Comparison of ENCODE assay signal across 1 cellular context in genomic region chr17:69047368-69048263, GRCh38.
TF ChIP-seq lines count a peak whose summit lies in the region.

No MANE protein-coding gene starts in this region.

TF ChIP-seq in HepG2, 621 proteins besides CTCF, POLR2A, EP300 and RAD21 (continued from another document and continues in another):
- TF ChIP-seq EED (CRISPR knock-in tag; IDR thresholded peaks at IDR 0.05) (no peak), RAD51 (IDR thresholded peaks at IDR 0.05; ENCODE audit: borderline replicate concordance) (no peak), NCOA2 (CRISPR knock-in tag; IDR thresholded peaks at IDR 0.05) (peak; percentile 100), ZNF570 (CRISPR knock-in tag; IDR thresholded peaks at IDR 0.05; ENCODE audit: borderline replicate concordance) (no peak), SAFB2 (CRISPR knock-in tag; IDR thresholded peaks at IDR 0.05; ENCODE audit: borderline replicate concordance, low read depth) (no peak; the same call in 1 of the 2 replicates), ZBTB26 (CRISPR knock-in tag; IDR thresholded peaks at IDR 0.05; ENCODE audit: borderline replicate concordance) (no peak; the same call in 1 of the 2 replicates), DR1 (CRISPR knock-in tag; IDR thresholded peaks at IDR 0.05) (no peak; the same call in 1 of the 2 replicates), SMARCC2 (IDR thresholded peaks at IDR 0.05) (no peak), ETV5 (CRISPR knock-in tag; IDR thresholded peaks at IDR 0.05; ENCODE audit: borderline replicate concordance) (peak; percentile 98), USF2 (IDR thresholded peaks at IDR 0.05; ENCODE audit: low read depth, low read length) (no peak), USF2 (CRISPR knock-in tag; IDR thresholded peaks at IDR 0.05; ENCODE audit: borderline replicate concordance) (no peak; the same call in 1 of the 2 replicates), ATF7-NPFF (CRISPR knock-in tag; IDR thresholded peaks at IDR 0.05; ENCODE audit: low read depth) (no peak), ATAD3A (CRISPR knock-in tag; IDR thresholded peaks at IDR 0.05) (no peak), ZNF451 (CRISPR knock-in tag; IDR thresholded peaks at IDR 0.05) (no peak), HMG20B (CRISPR knock-in tag; conservative IDR thresholded peaks at IDR 0.05) (peak; percentile 59; the same call in 1 of the 2 replicates), GATAD1 (CRISPR knock-in tag; IDR thresholded peaks at IDR 0.05) (peak; percentile 64; the same call in 1 of the 2 replicates), ZNF343 (CRISPR knock-in tag; IDR thresholded peaks at IDR 0.05) (no peak), THAP11 (CRISPR knock-in tag; IDR thresholded peaks at IDR 0.05) (peak; percentile 79), KLF16 (CRISPR knock-in tag; IDR thresholded peaks at IDR 0.05) (peak in 1 of 2 experiments; percentile 96; a peak in 2 of 4 replicates), HOXA3 (CRISPR knock-in tag; IDR thresholded peaks at IDR 0.05) (peak; percentile 87), ZNF276 (CRISPR knock-in tag; IDR thresholded peaks at IDR 0.05; ENCODE audit: low read depth) (no peak), ZBTB37 (CRISPR knock-in tag; IDR thresholded peaks at IDR 0.05) (0 out of 2 replicates have a peak, but pooled peaks have one; percentile 67), ZNF709 (CRISPR knock-in tag; IDR thresholded peaks at IDR 0.05) (peak; percentile 68), ZNF839 (CRISPR knock-in tag; IDR thresholded peaks at IDR 0.05; ENCODE audit: borderline replicate concordance) (no peak), ZIK1 (CRISPR knock-in tag; IDR thresholded peaks at IDR 0.05; ENCODE audit: borderline replicate concordance, low read depth) (no peak), ZNF761 (CRISPR knock-in tag; conservative IDR thresholded peaks at IDR 0.05) (peak; percentile 64; the same call in 1 of the 2 replicates), MTERF4 (CRISPR knock-in tag; IDR thresholded peaks at IDR 0.05) (0 out of 2 replicates have a peak, but pooled peaks have one; percentile 55), FOXP1 (IDR thresholded peaks at IDR 0.05) (no peak), FOXP1 (CRISPR knock-in tag; IDR thresholded peaks at IDR 0.05) (peak; percentile 93), ZNF333 (CRISPR knock-in tag; IDR thresholded peaks at IDR 0.05; ENCODE audit: borderline replicate concordance) (no peak), ZC3H4 (CRISPR knock-in tag; IDR thresholded peaks at IDR 0.05; ENCODE audit: borderline replicate concordance) (peak; percentile 86), GATA4 (IDR thresholded peaks at IDR 0.05; ENCODE audit: borderline replicate concordance, low read depth) (peak; percentile 99), BHLHE40 (IDR thresholded peaks at IDR 0.05; ENCODE audit: low read length) (no peak), PTBP1 (IDR thresholded peaks at IDR 0.05; ENCODE audit: low read depth, low read length, poor library complexity, severe bottlenecking) (no peak), TAF1 (CRISPR knock-in tag; IDR thresholded peaks at IDR 0.05) (peak; percentile 29; the same call in 1 of the 2 replicates), SIN3B (IDR thresholded peaks at IDR 0.05; ENCODE audit: low read length) (no peak), LBX2 (CRISPR knock-in tag; IDR thresholded peaks at IDR 0.05; ENCODE audit: borderline replicate concordance) (no peak), SMYD3 (CRISPR knock-in tag; IDR thresholded peaks at IDR 0.05) (peak; percentile 78; the same call in 1 of the 2 replicates), NR0B2 (CRISPR knock-in tag; IDR thresholded peaks at IDR 0.05) (no peak), ZNF143 (CRISPR knock-in tag; IDR thresholded peaks at IDR 0.05) (no peak), JARID2 (CRISPR knock-in tag; IDR thresholded peaks at IDR 0.05; ENCODE audit: insufficient replicate concordance) (no peak), ZNF576 (CRISPR knock-in tag; IDR thresholded peaks at IDR 0.05) (no peak), NCOR1 (IDR thresholded peaks at IDR 0.05; ENCODE audit: borderline replicate concordance, low read length) (peak; percentile 89), MXD4 (CRISPR knock-in tag; IDR thresholded peaks at IDR 0.05) (peak; percentile 73), MED8 (CRISPR knock-in tag; IDR thresholded peaks at IDR 0.05; ENCODE audit: insufficient replicate concordance) (peak; percentile 99), ZNF430 (CRISPR knock-in tag; IDR thresholded peaks at IDR 0.05) (no peak; the same call in 1 of the 2 replicates), NRL (CRISPR knock-in tag; IDR thresholded peaks at IDR 0.05; ENCODE audit: borderline replicate concordance) (no peak), NR1H2 (CRISPR knock-in tag; IDR thresholded peaks at IDR 0.05; ENCODE audit: borderline replicate concordance, low read depth) (no peak)
- TF ChIP-seq, protein P1, sequence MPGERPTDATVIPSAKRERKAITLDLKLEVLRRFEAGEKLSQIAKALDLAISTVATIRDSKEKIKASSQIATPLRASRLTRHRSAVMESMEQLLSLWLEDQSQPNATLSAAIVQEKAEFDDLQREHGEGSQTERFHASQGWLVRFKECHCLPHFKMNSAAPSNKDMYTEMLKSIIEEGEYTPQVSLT (CRISPR knock-in tag; IDR thresholded peaks at IDR 0.05; ENCODE audit: borderline replicate concordance, low read depth): peak; percentile 54; the same call in 1 of the 2 replicates
- TF ChIP-seq, protein P2, sequence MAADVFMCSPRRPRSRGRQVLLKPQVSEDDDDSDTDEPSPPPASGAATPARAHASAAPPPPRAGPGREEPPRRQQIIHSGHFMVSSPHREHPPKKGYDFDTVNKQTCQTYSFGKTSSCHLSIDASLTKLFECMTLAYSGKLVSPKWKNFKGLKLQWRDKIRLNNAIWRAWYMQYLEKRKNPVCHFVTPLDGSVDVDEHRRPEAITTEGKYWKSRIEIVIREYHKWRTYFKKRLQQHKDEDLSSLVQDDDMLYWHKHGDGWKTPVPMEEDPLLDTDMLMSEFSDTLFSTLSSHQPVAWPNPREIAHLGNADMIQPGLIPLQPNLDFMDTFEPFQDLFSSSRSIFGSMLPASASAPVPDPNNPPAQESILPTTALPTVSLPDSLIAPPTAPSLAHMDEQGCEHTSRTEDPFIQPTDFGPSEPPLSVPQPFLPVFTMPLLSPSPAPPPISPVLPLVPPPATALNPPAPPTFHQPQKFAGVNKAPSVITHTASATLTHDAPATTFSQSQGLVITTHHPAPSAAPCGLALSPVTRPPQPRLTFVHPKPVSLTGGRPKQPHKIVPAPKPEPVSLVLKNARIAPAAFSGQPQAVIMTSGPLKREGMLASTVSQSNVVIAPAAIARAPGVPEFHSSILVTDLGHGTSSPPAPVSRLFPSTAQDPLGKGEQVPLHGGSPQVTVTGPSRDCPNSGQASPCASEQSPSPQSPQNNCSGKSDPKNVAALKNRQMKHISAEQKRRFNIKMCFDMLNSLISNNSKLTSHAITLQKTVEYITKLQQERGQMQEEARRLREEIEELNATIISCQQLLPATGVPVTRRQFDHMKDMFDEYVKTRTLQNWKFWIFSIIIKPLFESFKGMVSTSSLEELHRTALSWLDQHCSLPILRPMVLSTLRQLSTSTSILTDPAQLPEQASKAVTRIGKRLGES (CRISPR knock-in tag; IDR thresholded peaks at IDR 0.05; ENCODE audit: borderline replicate concordance): peak; percentile 15; the same call in 1 of the 2 replicates
- TF ChIP-seq, protein P3, sequence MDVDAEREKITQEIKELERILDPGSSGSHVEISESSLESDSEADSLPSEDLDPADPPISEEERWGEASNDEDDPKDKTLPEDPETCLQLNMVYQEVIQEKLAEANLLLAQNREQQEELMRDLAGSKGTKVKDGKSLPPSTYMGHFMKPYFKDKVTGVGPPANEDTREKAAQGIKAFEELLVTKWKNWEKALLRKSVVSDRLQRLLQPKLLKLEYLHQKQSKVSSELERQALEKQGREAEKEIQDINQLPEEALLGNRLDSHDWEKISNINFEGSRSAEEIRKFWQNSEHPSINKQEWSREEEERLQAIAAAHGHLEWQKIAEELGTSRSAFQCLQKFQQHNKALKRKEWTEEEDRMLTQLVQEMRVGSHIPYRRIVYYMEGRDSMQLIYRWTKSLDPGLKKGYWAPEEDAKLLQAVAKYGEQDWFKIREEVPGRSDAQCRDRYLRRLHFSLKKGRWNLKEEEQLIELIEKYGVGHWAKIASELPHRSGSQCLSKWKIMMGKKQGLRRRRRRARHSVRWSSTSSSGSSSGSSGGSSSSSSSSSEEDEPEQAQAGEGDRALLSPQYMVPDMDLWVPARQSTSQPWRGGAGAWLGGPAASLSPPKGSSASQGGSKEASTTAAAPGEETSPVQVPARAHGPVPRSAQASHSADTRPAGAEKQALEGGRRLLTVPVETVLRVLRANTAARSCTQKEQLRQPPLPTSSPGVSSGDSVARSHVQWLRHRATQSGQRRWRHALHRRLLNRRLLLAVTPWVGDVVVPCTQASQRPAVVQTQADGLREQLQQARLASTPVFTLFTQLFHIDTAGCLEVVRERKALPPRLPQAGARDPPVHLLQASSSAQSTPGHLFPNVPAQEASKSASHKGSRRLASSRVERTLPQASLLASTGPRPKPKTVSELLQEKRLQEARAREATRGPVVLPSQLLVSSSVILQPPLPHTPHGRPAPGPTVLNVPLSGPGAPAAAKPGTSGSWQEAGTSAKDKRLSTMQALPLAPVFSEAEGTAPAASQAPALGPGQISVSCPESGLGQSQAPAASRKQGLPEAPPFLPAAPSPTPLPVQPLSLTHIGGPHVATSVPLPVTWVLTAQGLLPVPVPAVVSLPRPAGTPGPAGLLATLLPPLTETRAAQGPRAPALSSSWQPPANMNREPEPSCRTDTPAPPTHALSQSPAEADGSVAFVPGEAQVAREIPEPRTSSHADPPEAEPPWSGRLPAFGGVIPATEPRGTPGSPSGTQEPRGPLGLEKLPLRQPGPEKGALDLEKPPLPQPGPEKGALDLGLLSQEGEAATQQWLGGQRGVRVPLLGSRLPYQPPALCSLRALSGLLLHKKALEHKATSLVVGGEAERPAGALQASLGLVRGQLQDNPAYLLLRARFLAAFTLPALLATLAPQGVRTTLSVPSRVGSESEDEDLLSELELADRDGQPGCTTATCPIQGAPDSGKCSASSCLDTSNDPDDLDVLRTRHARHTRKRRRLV (CRISPR knock-in tag; IDR thresholded peaks at IDR 0.05): peak; percentile 88
